10 cellular contexts compared by ENCODE assay signal in the genomic region with DNA sequence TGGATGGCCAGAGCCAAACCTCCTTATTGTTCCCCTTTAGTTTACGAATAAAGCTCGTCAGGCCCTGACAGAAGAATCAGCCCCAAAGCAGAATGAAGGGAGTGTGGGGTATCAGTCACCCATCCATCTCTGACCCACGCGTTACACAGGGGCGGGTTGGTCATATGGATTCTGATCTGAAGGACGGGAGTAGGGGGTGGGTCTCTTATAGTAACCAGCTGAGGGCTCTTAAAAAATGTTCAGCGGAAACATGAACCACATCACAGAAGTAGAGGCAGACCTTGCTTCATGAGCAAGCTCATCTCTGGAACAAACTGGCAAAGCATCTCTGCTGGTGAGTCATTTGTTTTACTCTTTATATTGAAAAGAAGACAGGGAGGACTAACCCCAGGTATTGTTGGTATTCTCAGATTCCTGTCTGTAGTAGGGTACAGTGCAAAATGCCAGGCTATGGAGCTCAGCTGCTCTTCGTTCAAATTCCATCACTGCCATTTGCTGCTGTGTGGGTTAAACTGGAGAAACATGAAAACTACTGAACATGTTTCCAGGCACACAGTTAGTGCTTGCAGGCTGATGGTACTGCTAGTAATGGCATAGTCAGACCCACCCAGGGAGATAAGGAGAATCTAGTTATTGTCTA. TPM values are rescaled to one million over a fixed set of nuclear protein-coding genes. Genes with fewer than 3 reads are reported as not detected.
DNase-seq lines count a peak whose midpoint lies in the region; TF ChIP-seq lines count a peak whose summit lies in the region.
"Had no signal": no experiment of that assay in that cellular context is flagged by ENCODE, and none has a peak within 500 bp of the region (broad histone marks: within the 10 kb centered on the region; RNA-seq: fewer than 3 reads in every experiment).

A gene (plus strand): TSS at position 258 of the 640 bp plus-strand sequence. CDS start 3,018 bp downstream, outside the sequence.

- H3K79me2 ChIP-seq in SK-N-SH (ENCODE audit: insufficient read depth), result no peaks in the 10 kb centered on the region

- H3K27me3 ChIP-seq in SK-N-SH (ENCODE audit: insufficient read depth), result no peaks in the 10 kb centered on the region

- POLR2A ChIA-PET in SK-N-SH (lab: Yijun Ruan, JAX), result interaction anchor here (0.8 to 1.6 kb wide), 2 partner anchors 10 to 23 kb away, joined by 3 read pairs; no protein-coding TSS in a partner anchor

- peak in 3 of 5 donors; percentile 19 to 77 (median 23) for DNase-seq in T-helper 1 cell
- DNase-seq in activated T-cell treated with anti-CD3 and anti-CD28 coated beads, Interleukin-2, amount 50 U/mL, for 1 hour, result peak; percentile 41
- DNase-seq in mucosa of gallbladder (ENCODE audit: low spot score), result no peak
- peak; percentile 24 to 27 for DNase-seq in stimulated activated CD8-positive, alpha-beta memory T cell treated with anti-CD3 and anti-CD28 coated beads, Interleukin-4, amount 100 ng/mL, for 4 hours (ENCODE audit: low read depth in 2 of 2, low spot score in 1 of 2)
- no peak for DNase-seq in NAMALWA (ENCODE audit: low spot score)
- DNase-seq in SK-N-SH, result no peak
- no peak for DNase-seq in SW 1271 (lab: John Stamatoyannopoulos, UW)
- DNase-seq: endodermal cell, NCI-H1417 treated with DMSO at 0.1 percent for 48 hours, OCI-M1 had no signal

- CTCF ChIA-PET in SK-N-SH (lab: Yijun Ruan, JAX), result interaction anchor here (0.7 to 13.6 kb wide), 5 partner anchors 14 to 283 kb away, joined by 3 to 280 read pairs (median 3); no protein-coding TSS in a partner anchor

- peaks cover 0 to 18% of the 10 kb centered on the region in 2 experiments; a peak in 1 of 4 replicates for H3K4me1 ChIP-seq in SK-N-SH (ENCODE audit: control insufficient read depth in 1 of 2, insufficient read depth in 2 of 2, low read depth in 1 of 2, low read length in 1 of 2)

- no peak for TF ChIP-seq CTCF in SK-N-SH (IDR thresholded peaks at IDR 0.05)

- H3K9me3 ChIP-seq in SK-N-SH, result no peaks in the 10 kb centered on the region

- no peak within 1 kb of the TSS for H2AFZ ChIP-seq in SK-N-SH (ENCODE audit: low read depth)

- no peak within 1 kb of the TSS for H3K4me3 ChIP-seq in SK-N-SH (ENCODE audit: low read depth in 2 of 2, low read length in 1 of 2)

- no peak for TF ChIP-seq EP300 in SK-N-SH (IDR thresholded peaks at IDR 0.05; ENCODE audit: borderline replicate concordance in 1 of 2, low read depth in 1 of 2, low read length in 1 of 2)

- peak within 1 kb of the TSS in 1 of 2 experiments; percentile 36; a peak in 1 of 4 replicates for H3K27ac ChIP-seq in SK-N-SH (ENCODE audit: low read depth in 2 of 2, low read length in 1 of 2)

- H3F3A ChIP-seq in SK-N-SH (replicated peaks; ENCODE audit: insufficient read depth), result no peaks in the 10 kb centered on the region

- H4K20me1 ChIP-seq in SK-N-SH (ENCODE audit: insufficient read depth), result no peaks in the 10 kb centered on the region

- no peak within 1 kb of the TSS for H3K4me2 ChIP-seq in SK-N-SH

- no peak within 1 kb of the TSS for H3K9ac ChIP-seq in SK-N-SH

- TF ChIP-seq RAD21 in SK-N-SH (IDR thresholded peaks at IDR 0.05; ENCODE audit: low read length), result no peak

- 97% methylated on average over 8 of the region's 8 CpGs for WGBS in SK-N-SH (ENCODE audit: low lambda C conversion rate)

- H3K9me2 ChIP-seq in SK-N-SH, result no peaks in the 10 kb centered on the region

- peaks cover 0 to 28% of the 10 kb centered on the region in 2 experiments for H3K36me3 ChIP-seq in SK-N-SH (replicated peaks in 1 of 2; ENCODE audit: control insufficient read depth in 1 of 2, insufficient read depth in 2 of 2, low read length in 1 of 2)

TF ChIP-seq in SK-N-SH, 30 proteins besides CTCF, POLR2A, EP300 and RAD21:
- TF ChIP-seq FOXM1 (IDR thresholded peaks at IDR 0.05; ENCODE audit: low read depth) (no peak), NRF1 (IDR thresholded peaks at IDR 0.05; ENCODE audit: low read depth, low read length) (no peak), RCOR1 (IDR thresholded peaks at IDR 0.05; ENCODE audit: low read length) (no peak), TAF1 (IDR thresholded peaks at IDR 0.05; ENCODE audit: borderline replicate concordance, low read depth, low read length) (no peak), FOXJ3 (CRISPR knock-in tag; IDR thresholded peaks at IDR 0.05) (no peak), POLR2AphosphoS5 (IDR thresholded peaks at IDR 0.05; ENCODE audit: low read depth, low read length) (no peak)
- TF ChIP-seq, protein P1, sequence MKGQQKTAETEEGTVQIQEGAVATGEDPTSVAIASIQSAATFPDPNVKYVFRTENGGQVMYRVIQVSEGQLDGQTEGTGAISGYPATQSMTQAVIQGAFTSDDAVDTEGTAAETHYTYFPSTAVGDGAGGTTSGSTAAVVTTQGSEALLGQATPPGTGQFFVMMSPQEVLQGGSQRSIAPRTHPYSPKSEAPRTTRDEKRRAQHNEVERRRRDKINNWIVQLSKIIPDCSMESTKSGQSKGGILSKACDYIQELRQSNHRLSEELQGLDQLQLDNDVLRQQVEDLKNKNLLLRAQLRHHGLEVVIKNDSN (IDR thresholded peaks at IDR 0.05; ENCODE audit: borderline replicate concordance, low read depth), result no peak

RNA-seq across cellular contexts. Expression of the gene that starts here (rescaled TPM):
- 11.9 TPM for total RNA-seq in mucosa of gallbladder
- polyA plus RNA-seq in SK-N-SH (2012; rRNA removed), result not detected in 2 replicates
- polyA plus RNA-seq in SK-N-SH (2012; cell fraction: cytosol; rRNA removed), result not detected in 2 replicates
- not detected in 2 replicates for polyA plus RNA-seq in SK-N-SH (2012; cell fraction: nucleus; rRNA removed)
- total RNA-seq: endodermal cell had no signal

Comparison
In these comparisons a context has a peak if more than half of its experiments do, and no peak if none do; other contexts are left out.
1. DNase-seq: peak in T-helper 1 cell (3 of 5), activated T-cell treated with anti-CD3 and anti-CD28 coated beads, Interleukin-2, amount 50 U/mL, for 1 hour (single experiment) and stimulated activated CD8-positive, alpha-beta memory T cell treated with anti-CD3 and anti-CD28 coated beads, Interleukin-4, amount 100 ng/mL, for 4 hours (2 of 2); none in mucosa of gallbladder (single experiment), NAMALWA (single experiment), SK-N-SH (single experiment) and SW 1271 (0 of 2).